Comparison of ENCODE assay signal across 10 cellular contexts in genomic region chr4:41363384-41363981, GRCh38.
DNase-seq lines count a peak whose midpoint lies in the region; ATAC-seq and TF ChIP-seq lines count a peak whose summit lies in the region.
"Had no signal": no experiment of that assay in that cellular context is flagged by ENCODE, and none has a peak within 500 bp of the region (broad histone marks: within the 10 kb centered on the region; RNA-seq: fewer than 3 reads in every experiment).

No MANE protein-coding gene starts in this region.

- H3K27me3 ChIP-seq in breast epithelium, result no peaks in the 10 kb centered on the region
- peaks cover 83% of the 10 kb centered on the region for H3K27me3 ChIP-seq in iPS-18a (ENCODE audit: control insufficient read depth, insufficient read depth, low read length)
- H3K27me3 ChIP-seq in skeletal muscle satellite cell (ENCODE audit: control insufficient read depth, insufficient read depth, low read length), result peaks cover 23% of the 10 kb centered on the region

- intact Hi-C loops in breast epithelium (cut with DNase I; ENCODE audit: low total_unique reads), result no loop called here

- no peak for TF ChIP-seq POLR2A in breast epithelium (IDR thresholded peaks at IDR 0.05)

- TF ChIP-seq CTCF in breast epithelium (IDR thresholded peaks at IDR 0.05), result no peak

- H3K27ac ChIP-seq in breast epithelium, result peak overlapping the region; percentile 57 to 87
- H3K27ac ChIP-seq in iPS-18a (ENCODE audit: low read length), result no peak overlapping the region

- peak overlapping the region; percentile 96 for H3K4me2 ChIP-seq in skeletal muscle satellite cell (ENCODE audit: low read length)

- no peak overlapping the region for H3K9ac ChIP-seq in iPS-18a (ENCODE audit: low read length)
- peak overlapping the region; percentile 5 for H3K9ac ChIP-seq in skeletal muscle satellite cell (ENCODE audit: low read depth, low read length)

- ATAC-seq in GM21360 (IDR thresholded peaks at IDR 0.05; ENCODE audit: unreplicated experiment), result no peak
- ATAC-seq in GM21825 (IDR thresholded peaks at IDR 0.05; ENCODE audit: unreplicated experiment), result no peak

- no peaks in the 10 kb centered on the region for H3K36me3 ChIP-seq in breast epithelium
- no peaks in the 10 kb centered on the region for H3K36me3 ChIP-seq in iPS-18a (ENCODE audit: control insufficient read depth, low read depth, low read length)
- no peaks in the 10 kb centered on the region for H3K36me3 ChIP-seq in skeletal muscle satellite cell (ENCODE audit: insufficient read depth, low read length)

- H3K4me3 ChIP-seq in breast epithelium, result peak overlapping the region in 1 of 3 donors; percentile 90
- H3K4me3 ChIP-seq in iPS-18a (ENCODE audit: low read length), result peak overlapping the region; percentile 38
- peak overlapping the region; percentile 47 for H3K4me3 ChIP-seq in skeletal muscle satellite cell (ENCODE audit: low read length)

- H3K4me1 ChIP-seq in breast epithelium (no peaks in the 10 kb centered on the region), iPS-18a (ENCODE audit: control insufficient read depth, low read depth, low read length) (peaks cover 53% of the 10 kb centered on the region), skeletal muscle satellite cell (ENCODE audit: control insufficient read depth, insufficient read depth, low read length) (peaks cover 36% of the 10 kb centered on the region)

- no peaks in the 10 kb centered on the region for H3K9me3 ChIP-seq in breast epithelium
- H3K9me3 ChIP-seq in iPS-18a (ENCODE audit: control insufficient read depth, low read depth, low read length), result no peaks in the 10 kb centered on the region
- H3K9me3 ChIP-seq in skeletal muscle satellite cell (replicated peaks; ENCODE audit: low read length), result no peaks in the 10 kb centered on the region

- DNase-seq in GM03348 (ENCODE audit: low spot score), result peak; percentile 70
- no peak for DNase-seq in breast epithelium (ENCODE audit: low spot score in 2 of 2)
- DNase-seq in hepatic stellate cell (ENCODE audit: low spot score), result no peak
- no peak for DNase-seq in DMS153 treated with DMSO at 0.1 percent for 48 hours (lab: John Stamatoyannopoulos, UW; ENCODE audit: unreplicated experiment)
- DNase-seq: activated effector memory CD4-positive, alpha-beta T cell treated with Interleukin-2 at 50 U/mL for 16 hours; T-helper 1 cell had no signal
